8 cellular contexts compared by ENCODE assay signal in the genomic region with DNA sequence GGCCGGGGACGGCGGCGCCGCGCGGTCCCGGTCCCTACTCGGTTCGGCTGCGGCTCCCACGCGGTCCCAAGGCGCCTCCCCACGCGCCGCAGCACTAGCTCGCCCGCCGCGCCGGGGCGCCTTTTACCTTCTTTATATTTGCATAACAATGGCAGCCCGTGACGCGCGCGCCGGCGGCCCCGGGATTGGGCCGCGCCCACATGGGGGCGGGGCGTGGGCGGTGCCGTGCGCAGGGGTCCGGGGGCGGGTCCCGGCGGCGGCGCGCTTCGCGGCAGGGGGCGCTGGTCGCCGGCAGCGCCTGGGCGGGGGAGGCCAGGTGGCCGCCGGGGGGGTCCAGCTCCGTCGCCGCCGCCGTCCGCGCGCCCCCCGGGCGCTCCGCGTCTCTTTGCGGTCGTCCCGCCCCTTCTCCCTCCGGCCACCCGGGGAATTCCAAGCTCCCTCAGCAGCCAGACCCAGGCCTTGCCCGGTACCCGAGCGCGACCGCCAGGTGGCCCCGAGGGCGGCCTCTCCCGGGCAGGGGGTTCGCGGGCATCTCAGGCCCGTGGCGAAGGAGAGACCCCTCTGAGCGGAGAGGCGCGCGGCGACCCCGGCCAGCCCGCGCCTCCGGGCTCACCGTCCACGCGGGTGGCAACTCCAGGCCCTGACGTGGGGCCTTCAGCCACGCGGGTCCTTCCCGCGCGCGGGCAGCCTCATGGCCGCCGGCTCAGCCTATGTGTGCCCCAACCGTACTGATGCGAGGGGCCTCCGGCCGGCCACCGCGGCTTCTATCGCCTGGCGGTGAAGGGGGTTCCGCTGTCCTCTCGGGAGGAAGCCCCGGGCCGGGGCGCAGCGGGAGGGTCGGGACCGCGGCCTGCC. TPM values are rescaled to one million over a fixed set of nuclear protein-coding genes. Genes with fewer than 3 reads are reported as not detected.
DNase-seq lines count a peak whose midpoint lies in the region; ATAC-seq and TF ChIP-seq lines count a peak whose summit lies in the region.

A gene with protein sequence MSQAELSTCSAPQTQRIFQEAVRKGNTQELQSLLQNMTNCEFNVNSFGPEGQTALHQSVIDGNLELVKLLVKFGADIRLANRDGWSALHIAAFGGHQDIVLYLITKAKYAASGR (minus strand): TSS at position 96 of the 855 bp plus-strand sequence. CDS start 343 bp downstream, outside the sequence.

- H3K27me3 Mint-ChIP-seq in CD8-positive, alpha-beta T cell (ENCODE audit: low read depth): peaks cover 14% of the 10 kb centered on the region

- peak; percentile 74 to 95 (median 89) for DNase-seq in CD8-positive, alpha-beta T cell
- DNase-seq in HK-2 (ENCODE audit: unreplicated experiment): peak; percentile 88
- peak; percentile 85 for DNase-seq in activated T-cell treated with anti-CD3 and anti-CD28 coated beads for 24 hours (ENCODE audit: low read depth)
- peak; percentile 79 to 85 for DNase-seq in stimulated activated CD8-positive, alpha-beta memory T cell treated with anti-CD3 and anti-CD28 coated beads, Interleukin-7, amount 100 ng/mL, for 1 hour (ENCODE audit: low read depth in 2 of 2)

- H3K79me2 ChIP-seq in OCI-LY1 (ENCODE audit: insufficient read depth, low read length): no peaks in the 10 kb centered on the region

- TF ChIP-seq CTCF in CD8-positive, alpha-beta T cell (IDR thresholded peaks at IDR 0.05): peak; percentile 42
- peak; percentile 43 for TF ChIP-seq CTCF in OCI-LY1 (IDR thresholded peaks at IDR 0.05; ENCODE audit: low read length)

- peaks cover 20% of the 10 kb centered on the region for H3K27me3 ChIP-seq in CD8-positive, alpha-beta T cell (ENCODE audit: insufficient read depth, low read length)
- H3K27me3 ChIP-seq in OCI-LY1 (ENCODE audit: insufficient read depth, low read length): peaks cover 21% of the 10 kb centered on the region; the same call in 1 of the 2 replicates
- H3K27me3 ChIP-seq in esophagus (ENCODE audit: control insufficient read depth in 1 of 2, insufficient read depth in 2 of 2, low read length in 2 of 2): no peaks in the 10 kb centered on the region
- H3K27me3 ChIP-seq in muscle layer of duodenum (ENCODE audit: low read depth, low read length): peaks cover 23% of the 10 kb centered on the region

- WGBS in esophagus, 2 donors: 3 to 4% methylated on average over 49 to 121 of the region's 121 CpGs

- no peak within 1 kb of the TSS for H2AFZ ChIP-seq in OCI-LY1 (ENCODE audit: low read length)

- H3K4me1 Mint-ChIP-seq in CD8-positive, alpha-beta T cell (ENCODE audit: low read depth): peaks cover 16% of the 10 kb centered on the region

- H3K4me3 Mint-ChIP-seq in CD8-positive, alpha-beta T cell: peak within 1 kb of the TSS; percentile 60

- intact Hi-C loops in CD8-positive, alpha-beta T cell (cut with DNase I, micrococcal nuclease): loop anchor here (1.0 to 5.0 kb wide), 7 partner anchors 62 to 249 kb away; partner anchors contain the start of genes EXD3 (in 1 of the 2), MRPL41 (in 1 of the 2), NOXA1 (in 1 of the 2) and TUBB4B (in 1 of the 2)

- no peak within 1 kb of the TSS; the same call in 1 of the 2 replicates for H3K9ac ChIP-seq in OCI-LY1 (ENCODE audit: low read length)

- no peaks in the 10 kb centered on the region for H3K36me3 ChIP-seq in CD8-positive, alpha-beta T cell (ENCODE audit: insufficient read depth, low read length)
- no peaks in the 10 kb centered on the region for H3K36me3 ChIP-seq in OCI-LY1 (ENCODE audit: insufficient read depth, low read length)
- H3K36me3 ChIP-seq in esophagus (ENCODE audit: control insufficient read depth in 2 of 2, insufficient read depth in 2 of 2, low read length in 1 of 2): peaks cover 0 to 2% of the 10 kb centered on the region in 2 donors
- H3K36me3 ChIP-seq in muscle layer of duodenum (ENCODE audit: control insufficient read depth in 1 of 2, insufficient read depth in 2 of 2, low read length in 2 of 2): no peaks in the 10 kb centered on the region

- peak; percentile 94 for ATAC-seq in CD8-positive, alpha-beta T cell
- peak; percentile 70 for ATAC-seq in GM19455 (IDR thresholded peaks at IDR 0.05; ENCODE audit: unreplicated experiment)

- H3K4me1 ChIP-seq in CD8-positive, alpha-beta T cell (ENCODE audit: insufficient read depth, low read length): peaks cover 48% of the 10 kb centered on the region
- H3K4me1 ChIP-seq in OCI-LY1 (ENCODE audit: insufficient read depth, low read length, severe bottlenecking): peaks cover 14% of the 10 kb centered on the region
- H3K4me1 ChIP-seq in esophagus (ENCODE audit: control insufficient read depth in 2 of 2, insufficient read depth in 2 of 2, low read length in 1 of 2): peaks cover 10 to 40% of the 10 kb centered on the region in 2 donors
- peaks cover 0 to 48% of the 10 kb centered on the region in 2 donors for H3K4me1 ChIP-seq in muscle layer of duodenum (ENCODE audit: control insufficient read depth in 1 of 2, insufficient read depth in 2 of 2, low read length in 2 of 2)

- POLR2A ChIA-PET in CD8-positive, alpha-beta T cell (lab: Charles Lee): interaction anchor here (1.0 to 1.7 kb wide), 3 partner anchors 62 to 121 kb away, joined by 4 to 5 read pairs (median 5); partner anchors contain the start of genes EXD3, NOXA1 and TUBB4B

- H3K9me3 ChIP-seq in CD8-positive, alpha-beta T cell (ENCODE audit: low read length): no peaks in the 10 kb centered on the region
- no peaks in the 10 kb centered on the region for H3K9me3 ChIP-seq in OCI-LY1 (ENCODE audit: low read length)
- H3K9me3 ChIP-seq in esophagus (ENCODE audit: control insufficient read depth in 2 of 2, insufficient read depth in 1 of 2, low read depth in 1 of 2, low read length in 1 of 2): no peaks in the 10 kb centered on the region
- no peaks in the 10 kb centered on the region for H3K9me3 ChIP-seq in muscle layer of duodenum (ENCODE audit: control insufficient read depth in 1 of 2, low read length in 2 of 2)

- H3K27ac ChIP-seq in CD8-positive, alpha-beta T cell (ENCODE audit: low read depth, low read length): no peak within 1 kb of the TSS
- H3K27ac ChIP-seq in OCI-LY1 (ENCODE audit: low read depth, low read length, poor library complexity, severe bottlenecking): no peak within 1 kb of the TSS
- peak within 1 kb of the TSS; percentile 85 to 91 for H3K27ac ChIP-seq in esophagus (ENCODE audit: low read depth in 2 of 2, low read length in 1 of 2)
- peak within 1 kb of the TSS; percentile 74 for H3K27ac ChIP-seq in muscle layer of duodenum (ENCODE audit: low read length)

- no peaks in the 10 kb centered on the region for H3K9me2 ChIP-seq in OCI-LY1 (ENCODE audit: low read depth, low read length)

- CTCF ChIA-PET in CD8-positive, alpha-beta T cell (lab: Charles Lee): interaction anchor here (0.6 to 1.8 kb wide), 7 partner anchors 14 to 226 kb away, joined by 3 to 7 read pairs (median 4); partner anchors contain the start of genes EXD3 and NOXA1

- peak within 1 kb of the TSS; percentile 50 for H3K4me3 ChIP-seq in CD8-positive, alpha-beta T cell (ENCODE audit: low read depth, low read length)
- H3K4me3 ChIP-seq in OCI-LY1 (ENCODE audit: low read depth, low read length, poor library complexity, severe bottlenecking) (peak within 1 kb of the TSS; percentile 59), esophagus (ENCODE audit: low read depth in 1 of 2, low read length in 2 of 2) (peak within 1 kb of the TSS; percentile 64 to 76), muscle layer of duodenum (ENCODE audit: low read depth in 1 of 2, low read length in 2 of 2) (peak within 1 kb of the TSS; percentile 39 to 60)

- no peaks in the 10 kb centered on the region for H4K20me1 ChIP-seq in OCI-LY1 (ENCODE audit: insufficient read depth, low read length)

- peak within 1 kb of the TSS; percentile 88 for H3K4me2 ChIP-seq in OCI-LY1 (ENCODE audit: low read length)

- H3K36me3 Mint-ChIP-seq in CD8-positive, alpha-beta T cell: no peaks in the 10 kb centered on the region

- peaks cover 6% of the 10 kb centered on the region; the same call in 1 of the 2 replicates for H3F3A ChIP-seq in OCI-LY1 (ENCODE audit: insufficient read depth, low read length)

- no peak within 1 kb of the TSS for H3K27ac Mint-ChIP-seq in CD8-positive, alpha-beta T cell

- no peaks in the 10 kb centered on the region for H3K9me3 Mint-ChIP-seq in CD8-positive, alpha-beta T cell

RNA-seq across cellular contexts. Expression of the gene that starts here (rescaled TPM):
- 1 to 10 TPM in 1 of 2 experiments, under 1 TPM in 1; 1.00 to 1.5 TPM for total RNA-seq in CD8-positive, alpha-beta T cell
- polyA plus RNA-seq in esophagus: 1 to 10 TPM; 1.6 to 7.8 TPM

Comparison
In these comparisons a context has a peak if more than half of its experiments do, and no peak if none do; other contexts are left out.
1. H3K27ac ChIP-seq: peak in esophagus (2 of 2) and muscle layer of duodenum (single experiment); none in CD8-positive, alpha-beta T cell (single experiment) and OCI-LY1 (single experiment).
2. Peak in every context shown above with its lines, with median percentiles within 50 percentile points of each other: DNase-seq and H3K4me3 ChIP-seq.